17 cellular contexts compared by ENCODE assay signal in the genomic region with DNA sequence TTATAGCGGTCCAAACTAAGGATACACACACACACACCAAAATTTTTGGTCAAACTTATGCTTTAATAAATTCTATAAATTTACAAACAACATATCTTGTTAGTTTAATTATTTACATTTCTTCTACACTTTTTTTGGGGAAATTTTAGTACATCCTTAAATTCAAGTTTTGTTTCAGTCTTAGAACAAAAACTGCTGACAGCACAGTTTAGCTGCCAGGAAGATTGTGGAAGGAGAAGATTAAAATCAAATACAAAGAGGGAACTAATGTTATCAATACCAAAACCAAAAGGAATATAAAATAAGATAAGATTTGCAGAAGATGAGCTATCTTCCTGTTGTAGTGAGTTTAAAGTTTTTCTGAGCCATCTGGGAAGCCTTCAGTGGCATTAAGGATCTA.
"Had no signal": no experiment of that assay in that cellular context is flagged by ENCODE, and none has a peak within 500 bp of the region (broad histone marks: within the 10 kb centered on the region; RNA-seq: fewer than 3 reads in every experiment).

No MANE protein-coding gene starts in this region.

- DNase-seq: activated CD4-positive, alpha-beta memory T cell treated with anti-CD3 and anti-CD28 coated beads for 36 hours; activated CD4-positive, alpha-beta T cell treated with anti-CD3 and anti-CD28 coated beads for 48 hours; activated effector memory CD4-positive, alpha-beta T cell treated with Interleukin-2 at 50 U/mL for 16 hours; activated naive CD4-positive, alpha-beta T cell treated with anti-CD3 and anti-CD28 coated beads for 36 hours; activated naive CD8-positive, alpha-beta T cell treated with anti-CD3 and anti-CD28 coated beads, Interleukin-2, amount 10 ng/mL, durations not matched to agents 7 days and 5 days; activated T-cell treated with anti-CD3 and anti-CD28 coated beads, Interleukin-2, amount 50 U/mL, for 48 hours; amniotic stem cell; effector CD4-positive, alpha-beta T cell; glutamatergic neuron; mucosa of descending colon; nephron progenitor cell; spleen; stimulated activated CD4-positive, alpha-beta T cell treated with anti-CD3 and anti-CD28 coated beads, Interleukin-4, amount 100 ng/mL, for 1 hour; stimulated activated naive CD4-positive, alpha-beta T cell; upper lobe of left lung had no signal

- ATAC-seq: mucosa of descending colon had no signal

- H3K36me3 ChIP-seq: spleen, thoracic aorta, upper lobe of left lung had no signal

- H3K4me1 ChIP-seq: spleen, upper lobe of left lung had no signal

- H3K27me3 Mint-ChIP-seq: activated CD4-positive, alpha-beta memory T cell treated with anti-CD3 and anti-CD28 coated beads for 36 hours; activated naive CD8-positive, alpha-beta T cell treated with anti-CD3 and anti-CD28 coated beads, Interleukin-2, amount 10 ng/mL, durations not matched to agents 7 days and 5 days; memory B cell had no signal

- H3K4me3 Mint-ChIP-seq: activated CD4-positive, alpha-beta memory T cell treated with anti-CD3 and anti-CD28 coated beads for 36 hours; activated naive CD4-positive, alpha-beta T cell treated with anti-CD3 and anti-CD28 coated beads for 36 hours; activated naive CD8-positive, alpha-beta T cell treated with anti-CD3 and anti-CD28 coated beads, Interleukin-2, amount 10 ng/mL, durations not matched to agents 7 days and 5 days; memory B cell; nephron progenitor cell had no signal

- H3K4me3 ChIP-seq: mucosa of descending colon, spleen, thoracic aorta, upper lobe of left lung had no signal

- H3K27me3 ChIP-seq: spleen, upper lobe of left lung had no signal

- H3K27ac ChIP-seq: spleen, thoracic aorta, upper lobe of left lung had no signal

- H3K9me3 Mint-ChIP-seq: activated CD4-positive, alpha-beta memory T cell treated with anti-CD3 and anti-CD28 coated beads for 36 hours; activated naive CD4-positive, alpha-beta T cell treated with anti-CD3 and anti-CD28 coated beads for 36 hours; nephron progenitor cell had no signal

- H3K36me3 Mint-ChIP-seq: activated CD4-positive, alpha-beta memory T cell treated with anti-CD3 and anti-CD28 coated beads for 36 hours; activated naive CD8-positive, alpha-beta T cell treated with anti-CD3 and anti-CD28 coated beads, Interleukin-2, amount 10 ng/mL, durations not matched to agents 7 days and 5 days; memory B cell had no signal

- H3K4me1 Mint-ChIP-seq: activated naive CD8-positive, alpha-beta T cell treated with anti-CD3 and anti-CD28 coated beads, Interleukin-2, amount 10 ng/mL, durations not matched to agents 7 days and 5 days; memory B cell had no signal

- H3K9me3 ChIP-seq: spleen, thoracic aorta, upper lobe of left lung had no signal

- H3K27ac Mint-ChIP-seq: activated CD4-positive, alpha-beta memory T cell treated with anti-CD3 and anti-CD28 coated beads for 36 hours; activated naive CD4-positive, alpha-beta T cell treated with anti-CD3 and anti-CD28 coated beads for 36 hours; activated naive CD8-positive, alpha-beta T cell treated with anti-CD3 and anti-CD28 coated beads, Interleukin-2, amount 10 ng/mL, durations not matched to agents 7 days and 5 days; memory B cell; nephron progenitor cell had no signal
